8 cellular contexts compared by ENCODE assay signal in genomic region chr7:1136841-1137516, GRCh38. TPM values are rescaled to one million over a fixed set of nuclear protein-coding genes. Genes with fewer than 3 reads are reported as not detected.
DNase-seq lines count a peak whose midpoint lies in the region; ATAC-seq and TF ChIP-seq lines count a peak whose summit lies in the region.

No MANE protein-coding gene starts in this region.

- peaks cover 23% of the 10 kb centered on the region for H3K4me1 Mint-ChIP-seq in activated T-cell treated with anti-CD3 and anti-CD28 coated beads, Interleukin-2, amount 50 U/mL, for 24 hours (ENCODE audit: low read depth)
- H3K4me1 Mint-ChIP-seq in naive thymus-derived CD8-positive, alpha-beta T cell = peaks cover 12 to 26% (median 21%) of the 10 kb centered on the region in 4 donors

- POLR2A ChIA-PET in naive thymus-derived CD8-positive, alpha-beta T cell (lab: Charles Lee) = interaction anchor here (0.9 to 2.6 kb wide), 4 partner anchors 23 to 145 kb away, joined by 3 to 31 read pairs (median 6); partner anchors contain the start of gene ZFAND2A

- TF ChIP-seq CTCF in cardiac fibroblast (IDR thresholded peaks at IDR 0.05; ENCODE audit: low read depth, low read length) = no peak

- H3K9me3 Mint-ChIP-seq in activated T-cell treated with anti-CD3 and anti-CD28 coated beads, Interleukin-2, amount 50 U/mL, for 24 hours = no peaks in the 10 kb centered on the region
- no peaks in the 10 kb centered on the region for H3K9me3 Mint-ChIP-seq in naive thymus-derived CD8-positive, alpha-beta T cell

- no peak for DNase-seq in activated T-cell treated with anti-CD3 and anti-CD28 coated beads, Interleukin-2, amount 50 U/mL, for 24 hours
- DNase-seq in activated T-cell treated with anti-CD3 and anti-CD28 coated beads for 4 hours (no peak), NOMO-1 (lab: John Stamatoyannopoulos, UW; ENCODE audit: unreplicated experiment in 2 of 2) (peak; percentile 18 to 29), cardiac fibroblast (ENCODE audit: low read depth in 2 of 2) (no peak), NCI-H446 (lab: John Stamatoyannopoulos, UW) (no peak)
- DNase-seq in naive thymus-derived CD8-positive, alpha-beta T cell = peak in 1 of 10 donors; percentile 44
- no peak for DNase-seq in stimulated activated CD4-positive, alpha-beta T cell treated with anti-CD3 and anti-CD28 coated beads, Interleukin-1b, Interleukin-23, amount 100 ng/mL, for 48 hours
- DNase-seq in stimulated activated CD4-positive, alpha-beta T cell treated with anti-CD3 and anti-CD28 coated beads, Interleukin-2, amount 100 ng/mL, for 24 hours = no peak

- H3K27me3 Mint-ChIP-seq in activated T-cell treated with anti-CD3 and anti-CD28 coated beads, Interleukin-2, amount 50 U/mL, for 24 hours = no peaks in the 10 kb centered on the region
- peaks cover 0 to under 1% (median 0%) of the 10 kb centered on the region in 5 donors for H3K27me3 Mint-ChIP-seq in naive thymus-derived CD8-positive, alpha-beta T cell

- peaks cover 19% of the 10 kb centered on the region for H3K36me3 Mint-ChIP-seq in activated T-cell treated with anti-CD3 and anti-CD28 coated beads, Interleukin-2, amount 50 U/mL, for 24 hours (ENCODE audit: low read depth)
- H3K36me3 Mint-ChIP-seq in naive thymus-derived CD8-positive, alpha-beta T cell = peaks cover 0 to 1% (median under 1%) of the 10 kb centered on the region in 3 donors

- peak overlapping the region; percentile 74 for H3K27ac Mint-ChIP-seq in activated T-cell treated with anti-CD3 and anti-CD28 coated beads, Interleukin-2, amount 50 U/mL, for 24 hours
- H3K27ac Mint-ChIP-seq in naive thymus-derived CD8-positive, alpha-beta T cell = peak overlapping the region; percentile 76 to 95 (median 88)

- peak overlapping the region; percentile 74 to 83 for H3K4me3 ChIP-seq in cardiac fibroblast (replicated peaks in 1 of 2; ENCODE audit: low read depth in 2 of 2, low read length in 2 of 2)

- peak overlapping the region; percentile 84 for H3K4me3 Mint-ChIP-seq in activated T-cell treated with anti-CD3 and anti-CD28 coated beads, Interleukin-2, amount 50 U/mL, for 24 hours
- peak overlapping the region; percentile 81 to 98 (median 91) for H3K4me3 Mint-ChIP-seq in naive thymus-derived CD8-positive, alpha-beta T cell

- no peak for ATAC-seq in naive thymus-derived CD8-positive, alpha-beta T cell

RNA-seq across cellular contexts. Expression of gene ZFAND2A, which starts 23.0 kb away (rescaled TPM):
- total RNA-seq in naive thymus-derived CD8-positive, alpha-beta T cell = 10 to 100 TPM; 41.5 to 47.9 TPM
- polyA plus RNA-seq in naive thymus-derived CD8-positive, alpha-beta T cell = 10 to 100 TPM; 33.5 to 59.9 (median 56.0) TPM

RNA-seq across cellular contexts. Expression of gene GPER1, which starts 49.1 kb away (rescaled TPM):
- under 1 TPM in 1 of 2 experiments, not detected in 1; 0.25 TPM for total RNA-seq in naive thymus-derived CD8-positive, alpha-beta T cell
- polyA plus RNA-seq in naive thymus-derived CD8-positive, alpha-beta T cell = under 1 TPM in 1 of 3 donors, not detected in 2; 0.11 TPM

Comparison
In these comparisons a context has a peak if more than half of its experiments do, and no peak if none do; other contexts are left out.
1. DNase-seq: peak in NOMO-1 (2 of 2); none in activated T-cell treated with anti-CD3 and anti-CD28 coated beads, Interleukin-2, amount 50 U/mL, for 24 hours (single experiment), activated T-cell treated with anti-CD3 and anti-CD28 coated beads for 4 hours (single experiment), cardiac fibroblast (0 of 2), stimulated activated CD4-positive, alpha-beta T cell treated with anti-CD3 and anti-CD28 coated beads, Interleukin-1b, Interleukin-23, amount 100 ng/mL, for 48 hours (single experiment), NCI-H446 (0 of 2) and stimulated activated CD4-positive, alpha-beta T cell treated with anti-CD3 and anti-CD28 coated beads, Interleukin-2, amount 100 ng/mL, for 24 hours (0 of 2).